In genomic region chr2:129605654-129606053, GRCh38 we compare ENCODE assay signal across 16 cellular contexts.
DNase-seq lines count a peak whose midpoint lies in the region; TF ChIP-seq lines count a peak whose summit lies in the region.
"Had no signal": no experiment of that assay in that cellular context is flagged by ENCODE, and none has a peak within 500 bp of the region (broad histone marks: within the 10 kb centered on the region; RNA-seq: fewer than 3 reads in every experiment).

No MANE protein-coding gene starts in this region.

- intact Hi-C loops in A673 (cut with micrococcal nuclease; ENCODE audit: unreplicated experiment) (loop anchor here (5.0 kb wide), 2 partner anchors 127 to 197 kb away; no protein-coding TSS in a partner anchor), dorsolateral prefrontal cortex (cut with DNase I) (no loop called here)

- no TSS peak for BruUV-seq in A673 (replicated peaks; lab: Mats Ljungman, UMichigan)

- H3K36me3 ChIP-seq in A673 (ENCODE audit: insufficient read depth, low read length, poor library complexity, severe bottlenecking), result no peaks in the 10 kb centered on the region
- H3K36me3 ChIP-seq in BLaER1, result no peaks in the 10 kb centered on the region
- H3K36me3 ChIP-seq: BE2C, Peyer's patch had no signal

- TF ChIP-seq CTCF in A673 (conservative IDR thresholded peaks at IDR 0.05; ENCODE audit: low read depth, low read length), result no peak
- TF ChIP-seq CTCF in dorsolateral prefrontal cortex (IDR thresholded peaks at IDR 0.05 in 54 of 56, conservative IDR thresholded peaks at IDR 0.05 in 2 of 56; ENCODE audit: low read depth in 1 of 56, partially characterized antibody in 56 of 56), result no peak

- CTCF ChIA-PET in A673 (lab: Charles Lee), result no interaction called here

- H3K4me3 ChIP-seq in A673 (ENCODE audit: low read depth, low read length, poor library complexity, severe bottlenecking) (peak overlapping the region; percentile 24), BLaER1 (no peak overlapping the region), dorsolateral prefrontal cortex (no peak overlapping the region)
- H3K4me3 ChIP-seq: Peyer's patch had no signal

- H3K27ac ChIP-seq in A673 (ENCODE audit: low read depth, low read length, poor library complexity, severe bottlenecking) (peak overlapping the region; percentile 96), BLaER1 (no peak overlapping the region), dorsolateral prefrontal cortex (no peak overlapping the region)
- H3K27ac ChIP-seq: Peyer's patch had no signal

- H3K9me3 ChIP-seq in A673 (ENCODE audit: low read depth, low read length, poor library complexity, severe bottlenecking) (no peaks in the 10 kb centered on the region), BLaER1 (peaks cover 7% of the 10 kb centered on the region; the same call in 1 of the 2 replicates)
- H3K9me3 ChIP-seq: BE2C, Peyer's patch had no signal

- peak overlapping the region; percentile 62; the same call in 1 of the 2 replicates for H3K4me2 ChIP-seq in BLaER1

- POLR2A ChIA-PET in A673 (lab: Charles Lee; ENCODE audit: low non-redundant PET), result no interaction called here

- DNase-seq in A673 (ENCODE audit: low spot score) (peak; percentile 87), NCI-H69 (lab: John Stamatoyannopoulos, UW) (peak; percentile 6), globus pallidus (ENCODE audit: low spot score) (peak; percentile 24), dorsolateral prefrontal cortex (no peak), NCI-H82 (lab: John Stamatoyannopoulos, UW) (no peak), NCI-H1092 treated with DMSO at 0.1 percent for 48 hours (lab: John Stamatoyannopoulos, UW) (no peak)
- no peak for DNase-seq in activated CD4-positive, alpha-beta T cell treated with anti-CD3 and anti-CD28 coated beads for 4 hours
- DNase-seq: BE2C, EL, H7, NCI-H187, NCI-H2171, Peyer's patch, SHP77 treated with DMSO at 0.1 percent for 48 hours, T-helper 2 cell had no signal

- no peaks in the 10 kb centered on the region for H3K27me3 ChIP-seq in A673 (replicated peaks; ENCODE audit: insufficient read depth, low read depth, low read length, poor library complexity)
- H3K27me3 ChIP-seq in BLaER1, result no peaks in the 10 kb centered on the region
- H3K27me3 ChIP-seq in dorsolateral prefrontal cortex, result peaks cover 0 to 16% (median 0%) of the 10 kb centered on the region in 45 donors
- H3K27me3 ChIP-seq: BE2C, Peyer's patch had no signal

- no peak overlapping the region for H3K9ac ChIP-seq in BLaER1

- peaks cover 34% of the 10 kb centered on the region for H3K4me1 ChIP-seq in A673 (ENCODE audit: insufficient read depth, low read length, poor library complexity, severe bottlenecking)
- peaks cover 17% of the 10 kb centered on the region for H3K4me1 ChIP-seq in BLaER1
- H3K4me1 ChIP-seq: BE2C, Peyer's patch had no signal

- no peaks in the 10 kb centered on the region for H4K20me1 ChIP-seq in BLaER1

Comparison
In these comparisons a context has a peak if more than half of its experiments do, and no peak if none do; other contexts are left out.
1. DNase-seq: peak in A673 (single experiment), NCI-H69 (single experiment) and globus pallidus (single experiment); none in dorsolateral prefrontal cortex (0 of 10), NCI-H82 (single experiment), NCI-H1092 treated with DMSO at 0.1 percent for 48 hours (single experiment) and activated CD4-positive, alpha-beta T cell treated with anti-CD3 and anti-CD28 coated beads for 4 hours (0 of 2).